Comparison of ENCODE assay signal across 7 cellular contexts in genomic region chr11:116110356-116110755, GRCh38.
"Had no signal": no experiment of that assay in that cellular context is flagged by ENCODE, and none has a peak within 500 bp of the region (broad histone marks: within the 10 kb centered on the region; RNA-seq: fewer than 3 reads in every experiment).

No MANE protein-coding gene starts in this region.

- H3K27ac ChIP-seq: HL-60 had no signal

- ATAC-seq: HepG2, K562 had no signal

- DNase-seq: IMR-90, KBM-7, KG1 had no signal

- H3K4me3 ChIP-seq: K562 had no signal

- FAIRE-seq: HepG2, HTR-8/SVneo, K562 had no signal
